1 cellular context compared by ENCODE assay signal in the genomic region with DNA sequence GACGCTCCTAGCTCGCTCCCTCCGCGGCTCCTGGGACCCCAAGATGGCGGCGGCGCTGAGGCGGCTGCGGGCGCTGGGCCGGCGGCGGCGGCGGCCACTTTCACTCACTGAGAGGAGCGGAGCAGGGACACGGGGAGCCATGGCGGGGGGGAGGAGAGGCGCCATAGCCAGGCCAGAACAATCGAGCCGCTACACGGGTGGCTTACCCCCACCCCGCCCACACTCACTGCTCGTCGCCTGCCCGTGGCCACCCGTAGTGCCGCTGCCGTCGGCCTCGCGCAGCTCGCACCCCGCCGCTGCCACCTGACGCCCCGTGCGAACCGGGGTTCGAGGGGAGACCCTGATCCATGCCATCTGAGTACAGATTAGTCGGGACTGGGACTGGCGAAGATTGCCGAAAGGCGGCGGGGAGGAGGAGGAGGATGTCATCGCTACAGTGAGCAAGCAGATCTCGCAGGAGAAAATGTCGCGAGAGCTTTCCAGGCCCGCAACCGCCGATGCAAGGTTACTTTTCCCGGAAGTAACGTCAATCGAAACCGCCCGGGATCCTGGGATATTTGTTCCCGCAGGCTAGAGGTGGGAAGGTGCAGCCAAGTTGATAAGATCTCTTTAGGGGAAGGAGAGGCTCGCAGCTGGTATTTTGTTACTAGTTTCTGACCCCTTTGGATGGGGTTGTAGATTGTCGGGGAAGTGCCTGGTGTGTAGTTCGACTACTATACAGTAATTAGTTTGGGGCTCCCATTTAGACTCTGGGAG.
TF ChIP-seq lines count a peak whose summit lies in the region.

A gene with protein sequence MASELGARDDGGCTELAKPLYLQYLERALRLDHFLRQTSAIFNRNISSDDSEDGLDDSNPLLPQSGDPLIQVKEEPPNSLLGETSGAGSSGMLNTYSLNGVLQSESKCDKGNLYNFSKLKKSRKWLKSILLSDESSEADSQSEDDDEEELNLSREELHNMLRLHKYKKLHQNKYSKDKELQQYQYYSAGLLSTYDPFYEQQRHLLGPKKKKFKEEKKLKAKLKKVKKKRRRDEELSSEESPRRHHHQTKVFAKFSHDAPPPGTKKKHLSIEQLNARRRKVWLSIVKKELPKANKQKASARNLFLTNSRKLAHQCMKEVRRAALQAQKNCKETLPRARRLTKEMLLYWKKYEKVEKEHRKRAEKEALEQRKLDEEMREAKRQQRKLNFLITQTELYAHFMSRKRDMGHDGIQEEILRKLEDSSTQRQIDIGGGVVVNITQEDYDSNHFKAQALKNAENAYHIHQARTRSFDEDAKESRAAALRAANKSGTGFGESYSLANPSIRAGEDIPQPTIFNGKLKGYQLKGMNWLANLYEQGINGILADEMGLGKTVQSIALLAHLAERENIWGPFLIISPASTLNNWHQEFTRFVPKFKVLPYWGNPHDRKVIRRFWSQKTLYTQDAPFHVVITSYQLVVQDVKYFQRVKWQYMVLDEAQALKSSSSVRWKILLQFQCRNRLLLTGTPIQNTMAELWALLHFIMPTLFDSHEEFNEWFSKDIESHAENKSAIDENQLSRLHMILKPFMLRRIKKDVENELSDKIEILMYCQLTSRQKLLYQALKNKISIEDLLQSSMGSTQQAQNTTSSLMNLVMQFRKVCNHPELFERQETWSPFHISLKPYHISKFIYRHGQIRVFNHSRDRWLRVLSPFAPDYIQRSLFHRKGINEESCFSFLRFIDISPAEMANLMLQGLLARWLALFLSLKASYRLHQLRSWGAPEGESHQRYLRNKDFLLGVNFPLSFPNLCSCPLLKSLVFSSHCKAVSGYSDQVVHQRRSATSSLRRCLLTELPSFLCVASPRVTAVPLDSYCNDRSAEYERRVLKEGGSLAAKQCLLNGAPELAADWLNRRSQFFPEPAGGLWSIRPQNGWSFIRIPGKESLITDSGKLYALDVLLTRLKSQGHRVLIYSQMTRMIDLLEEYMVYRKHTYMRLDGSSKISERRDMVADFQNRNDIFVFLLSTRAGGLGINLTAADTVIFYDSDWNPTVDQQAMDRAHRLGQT (N-terminal part only) (minus strand): TSS at position 165 of the 756 bp plus-strand sequence. CDS start 19,970 bp downstream, outside the sequence.

TF ChIP-seq in WTC11, 78 proteins besides CTCF, POLR2A, EP300 and RAD21 (continued from another document and continues in another):
- TF ChIP-seq ERG (CRISPR knock-in tag; IDR thresholded peaks at IDR 0.05) (no peak), NFATC4 (CRISPR knock-in tag; IDR thresholded peaks at IDR 0.05) (no peak), ZNF121 (CRISPR knock-in tag; IDR thresholded peaks at IDR 0.05) (no peak), ATF1 (CRISPR knock-in tag; IDR thresholded peaks at IDR 0.05) (no peak), SOX15 (CRISPR knock-in tag; IDR thresholded peaks at IDR 0.05) (no peak), HMGA2 (CRISPR knock-in tag; IDR thresholded peaks at IDR 0.05) (no peak), KAT7 (CRISPR knock-in tag; IDR thresholded peaks at IDR 0.05; ENCODE audit: borderline replicate concordance) (no peak), PREB (CRISPR knock-in tag; IDR thresholded peaks at IDR 0.05; ENCODE audit: borderline replicate concordance) (no peak), FOXP1 (CRISPR knock-in tag; IDR thresholded peaks at IDR 0.05; ENCODE audit: borderline replicate concordance) (peak; percentile 79; the same call in 1 of the 2 replicates), TCF7 (CRISPR knock-in tag; IDR thresholded peaks at IDR 0.05; ENCODE audit: low read depth) (0 out of 2 replicates have a peak, but pooled peaks have one; percentile 41), ESRRA (CRISPR knock-in tag; IDR thresholded peaks at IDR 0.05; ENCODE audit: borderline replicate concordance) (peak; percentile 67; the same call in 1 of the 2 replicates), IRF2 (CRISPR knock-in tag; IDR thresholded peaks at IDR 0.05; ENCODE audit: borderline replicate concordance, low read depth) (no peak), CBFB (CRISPR knock-in tag; IDR thresholded peaks at IDR 0.05; ENCODE audit: low read depth) (no peak), PRRX2 (CRISPR knock-in tag; IDR thresholded peaks at IDR 0.05) (no peak), STAT6 (CRISPR knock-in tag; conservative IDR thresholded peaks at IDR 0.05; ENCODE audit: low read depth) (no peak), RELA (CRISPR knock-in tag; IDR thresholded peaks at IDR 0.05; ENCODE audit: borderline replicate concordance) (no peak), TEAD1 (CRISPR knock-in tag; IDR thresholded peaks at IDR 0.05) (peak; percentile 59; the same call in 1 of the 2 replicates), ZNF425 (CRISPR knock-in tag; conservative IDR thresholded peaks at IDR 0.05) (no peak), AFF4 (CRISPR knock-in tag; IDR thresholded peaks at IDR 0.05; ENCODE audit: borderline replicate concordance) (no peak), GTF2I (CRISPR knock-in tag; conservative IDR thresholded peaks at IDR 0.05) (no peak), ZNF317 (CRISPR knock-in tag; IDR thresholded peaks at IDR 0.05; ENCODE audit: borderline replicate concordance, low read depth) (no peak), MYBL2 (CRISPR knock-in tag; IDR thresholded peaks at IDR 0.05) (no peak; the same call in 1 of the 2 replicates)
- TF ChIP-seq, protein P1, sequence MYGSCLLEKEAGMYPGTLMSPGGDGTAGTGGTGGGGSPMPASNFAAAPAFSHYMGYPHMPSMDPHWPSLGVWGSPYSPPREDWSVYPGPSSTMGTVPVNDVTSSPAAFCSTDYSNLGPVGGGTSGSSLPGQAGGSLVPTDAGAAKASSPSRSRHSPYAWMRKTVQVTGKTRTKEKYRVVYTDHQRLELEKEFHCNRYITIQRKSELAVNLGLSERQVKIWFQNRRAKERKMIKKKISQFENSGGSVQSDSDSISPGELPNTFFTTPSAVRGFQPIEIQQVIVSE (CRISPR knock-in tag; IDR thresholded peaks at IDR 0.05; ENCODE audit: borderline replicate concordance) = no peak
- TF ChIP-seq, protein P2, sequence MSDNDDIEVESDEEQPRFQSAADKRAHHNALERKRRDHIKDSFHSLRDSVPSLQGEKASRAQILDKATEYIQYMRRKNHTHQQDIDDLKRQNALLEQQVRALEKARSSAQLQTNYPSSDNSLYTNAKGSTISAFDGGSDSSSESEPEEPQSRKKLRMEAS (CRISPR knock-in tag; IDR thresholded peaks at IDR 0.05) = peak; percentile 64; the same call in 1 of the 2 replicates
- TF ChIP-seq, protein P3, sequence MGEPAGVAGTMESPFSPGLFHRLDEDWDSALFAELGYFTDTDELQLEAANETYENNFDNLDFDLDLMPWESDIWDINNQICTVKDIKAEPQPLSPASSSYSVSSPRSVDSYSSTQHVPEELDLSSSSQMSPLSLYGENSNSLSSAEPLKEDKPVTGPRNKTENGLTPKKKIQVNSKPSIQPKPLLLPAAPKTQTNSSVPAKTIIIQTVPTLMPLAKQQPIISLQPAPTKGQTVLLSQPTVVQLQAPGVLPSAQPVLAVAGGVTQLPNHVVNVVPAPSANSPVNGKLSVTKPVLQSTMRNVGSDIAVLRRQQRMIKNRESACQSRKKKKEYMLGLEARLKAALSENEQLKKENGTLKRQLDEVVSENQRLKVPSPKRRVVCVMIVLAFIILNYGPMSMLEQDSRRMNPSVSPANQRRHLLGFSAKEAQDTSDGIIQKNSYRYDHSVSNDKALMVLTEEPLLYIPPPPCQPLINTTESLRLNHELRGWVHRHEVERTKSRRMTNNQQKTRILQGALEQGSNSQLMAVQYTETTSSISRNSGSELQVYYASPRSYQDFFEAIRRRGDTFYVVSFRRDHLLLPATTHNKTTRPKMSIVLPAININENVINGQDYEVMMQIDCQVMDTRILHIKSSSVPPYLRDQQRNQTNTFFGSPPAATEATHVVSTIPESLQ (CRISPR knock-in tag; IDR thresholded peaks at IDR 0.05) = no peak
- TF ChIP-seq, protein P4, sequence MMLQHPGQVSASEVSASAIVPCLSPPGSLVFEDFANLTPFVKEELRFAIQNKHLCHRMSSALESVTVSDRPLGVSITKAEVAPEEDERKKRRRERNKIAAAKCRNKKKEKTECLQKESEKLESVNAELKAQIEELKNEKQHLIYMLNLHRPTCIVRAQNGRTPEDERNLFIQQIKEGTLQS (CRISPR knock-in tag; conservative IDR thresholded peaks at IDR 0.05) = no peak
- TF ChIP-seq, protein P5, sequence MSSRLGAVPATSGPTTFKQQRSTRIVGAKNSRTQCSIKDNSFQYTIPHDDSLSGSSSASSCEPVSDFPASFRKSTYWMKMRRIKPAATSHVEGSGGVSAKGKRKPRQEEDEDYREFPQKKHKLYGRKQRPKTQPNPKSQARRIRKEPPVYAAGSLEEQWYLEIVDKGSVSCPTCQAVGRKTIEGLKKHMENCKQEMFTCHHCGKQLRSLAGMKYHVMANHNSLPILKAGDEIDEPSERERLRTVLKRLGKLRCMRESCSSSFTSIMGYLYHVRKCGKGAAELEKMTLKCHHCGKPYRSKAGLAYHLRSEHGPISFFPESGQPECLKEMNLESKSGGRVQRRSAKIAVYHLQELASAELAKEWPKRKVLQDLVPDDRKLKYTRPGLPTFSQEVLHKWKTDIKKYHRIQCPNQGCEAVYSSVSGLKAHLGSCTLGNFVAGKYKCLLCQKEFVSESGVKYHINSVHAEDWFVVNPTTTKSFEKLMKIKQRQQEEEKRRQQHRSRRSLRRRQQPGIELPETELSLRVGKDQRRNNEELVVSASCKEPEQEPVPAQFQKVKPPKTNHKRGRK (CRISPR knock-in tag; IDR thresholded peaks at IDR 0.05; ENCODE audit: borderline replicate concordance) = no peak
